In the genomic region with DNA sequence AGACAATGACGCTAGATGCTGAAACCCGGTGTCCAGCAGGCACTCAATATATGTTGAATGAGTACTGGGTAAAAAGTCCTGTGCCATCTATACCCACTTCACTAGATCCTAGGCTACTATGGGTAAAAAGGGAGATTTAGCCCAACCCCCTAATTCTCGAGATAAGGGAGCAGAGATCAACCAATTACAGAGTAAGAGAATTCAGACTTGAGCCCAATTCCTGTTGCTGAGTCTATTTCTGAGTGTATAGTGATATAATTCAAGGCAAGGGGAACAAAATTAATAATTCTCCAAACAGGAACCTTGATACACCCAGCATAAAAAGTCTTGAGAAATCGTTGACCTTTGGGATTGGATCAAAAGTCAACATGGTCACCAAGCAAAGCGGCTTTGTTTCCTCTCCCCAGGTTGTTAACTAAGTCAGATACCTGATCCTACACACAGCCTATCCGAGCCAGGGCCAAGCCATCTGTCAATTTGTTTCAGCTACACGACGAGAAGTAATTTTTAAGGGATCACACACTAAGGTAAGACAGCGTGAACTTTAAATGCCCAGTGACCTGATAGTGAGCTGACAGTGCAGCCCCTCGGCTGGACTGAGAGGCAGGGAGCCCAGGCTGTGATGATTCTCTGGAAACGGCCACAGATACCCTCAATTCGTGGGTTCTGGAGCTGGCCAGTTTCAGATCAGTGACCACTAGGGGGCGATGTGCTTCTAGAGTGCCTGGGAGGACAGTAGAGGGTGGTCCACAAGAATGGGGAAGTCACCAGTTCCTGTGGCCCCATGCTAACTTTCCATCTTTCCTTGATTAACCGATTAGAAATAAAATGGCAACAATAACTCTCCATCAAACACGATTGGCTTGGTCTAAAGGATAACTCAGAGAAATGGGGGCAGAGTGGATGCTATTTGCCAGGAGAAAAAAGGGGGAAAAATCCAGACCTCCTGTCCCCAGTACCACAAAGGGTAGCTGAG, we compare ENCODE assay signal across 10 cellular contexts. TPM values are rescaled to one million over a fixed set of nuclear protein-coding genes. Genes with fewer than 3 reads are reported as not detected.
DNase-seq lines count a peak whose midpoint lies in the region; ATAC-seq, FAIRE-seq and TF ChIP-seq lines count a peak whose summit lies in the region.
"Had no signal": no experiment of that assay in that cellular context is flagged by ENCODE, and none has a peak within 500 bp of the region (broad histone marks: within the 10 kb centered on the region; RNA-seq: fewer than 3 reads in every experiment).

No MANE protein-coding gene starts in this region.

- CTCF ChIA-PET in HepG2 (lab: Yijun Ruan, JAX; ENCODE audit: low intra/inter-chr PET ratio, low total read pairs) = interaction anchor here (1.5 to 2.5 kb wide), 4 partner anchors 47 to 321 kb away, joined by 4 to 8 read pairs (median 6); a partner anchor contains a TSS

- H3K27me3 ChIP-seq in HepG2 (ENCODE audit: control insufficient read depth in 1 of 2, insufficient read depth in 2 of 2, low read length in 2 of 2) = no peaks in the 10 kb centered on the region

- TF ChIP-seq CTCF in chondrocyte (IDR thresholded peaks at IDR 0.05) = peak; percentile 88
- peak; percentile 99 for TF ChIP-seq CTCF in HepG2 (CRISPR knock-in tag; IDR thresholded peaks at IDR 0.05)

- POLR2A ChIA-PET in HepG2 (lab: Yijun Ruan, JAX) = interaction anchor here (0.7 to 12.5 kb wide), 14 partner anchors 8 to 92 kb away, joined by 3 to 271 read pairs (median 5); a partner anchor contains a TSS

- peak; percentile 71 for ATAC-seq in HepG2
- ATAC-seq in GM18867 (IDR thresholded peaks at IDR 0.05; ENCODE audit: unreplicated experiment) = no peak

- peak overlapping the region; percentile 84 for H3K4me2 ChIP-seq in HepG2 (ENCODE audit: low read depth, low read length)

- H3K9me3 Mint-ChIP-seq in chondrocyte (ENCODE audit: low read depth) = peaks cover 4% of the 10 kb centered on the region

- H3K9me3 ChIP-seq in HepG2 (ENCODE audit: low read length) = no peaks in the 10 kb centered on the region; the same call in 1 of the 2 replicates

- H3K36me3 ChIP-seq in HepG2 (replicated peaks in 1 of 2; ENCODE audit: control insufficient read depth in 1 of 2, insufficient read depth in 2 of 2, low read length in 2 of 2) = peaks cover 10 to 47% of the 10 kb centered on the region in 2 experiments

- H3K36me3 Mint-ChIP-seq in chondrocyte (ENCODE audit: low read depth) = peaks cover 21% of the 10 kb centered on the region

- FAIRE-seq in HepG2 (lab: Jason Lieb, UNC) = peak; percentile 68
- FAIRE-seq: A204.1, islet of Langerhans had no signal

- H3K27me3 Mint-ChIP-seq in chondrocyte (ENCODE audit: low read depth) = no peaks in the 10 kb centered on the region

- H3K4me1 Mint-ChIP-seq in chondrocyte (ENCODE audit: low read depth) = peaks cover 29% of the 10 kb centered on the region

- TF ChIP-seq POLR2A in HepG2 (IDR thresholded peaks at IDR 0.05; ENCODE audit: insufficient read depth in 1 of 2, low read depth in 2 of 2, low read length in 2 of 2) = no peak

- peaks cover 100% of the 10 kb centered on the region for H3K4me1 ChIP-seq in HepG2 (ENCODE audit: insufficient read depth, low read length)

- TF ChIP-seq RAD21 in HepG2 (CRISPR knock-in tag; IDR thresholded peaks at IDR 0.05) = peak; percentile 84

- DNase-seq in DMS153 treated with DMSO at 0.1 percent for 48 hours (lab: John Stamatoyannopoulos, UW; ENCODE audit: unreplicated experiment) = peak; percentile 26
- no peak for DNase-seq in DMS153 (lab: John Stamatoyannopoulos, UW)
- peak; percentile 52 for DNase-seq in NCI-H1694 treated with DMSO at 0.1 percent for 48 hours (lab: John Stamatoyannopoulos, UW)
- peak; percentile 51 for DNase-seq in activated CD4-positive, CD25-positive, alpha-beta regulatory T cell treated with anti-CD3 and anti-CD28 coated beads, Interleukin-2, amount 50 U/mL, for 72 hours
- no peak for DNase-seq in chondrocyte (ENCODE audit: low spot score)
- DNase-seq in HepG2 (ENCODE audit: low spot score) = peak; percentile 95
- peak; percentile 60 for DNase-seq in stimulated activated CD8-positive, alpha-beta memory T cell treated with anti-CD3 and anti-CD28 coated beads, Interleukin-12 subunit alpha, Interleukin-12 subunit beta, amount 100 ng/mL, for 1 hour (ENCODE audit: low read depth)

- in situ Hi-C loops in HepG2 (cut with HindIII; ENCODE audit: extremely low pct_ligation_motif_present, low pct_unique_long_range_greater_than_20kb) = loop anchor here (5.0 kb wide), 1 partner anchor 92 kb away; no protein-coding TSS in a partner anchor

- intact Hi-C loops in HepG2 (cut with micrococcal nuclease; ENCODE audit: unreplicated experiment) = loop anchor here (1.0 to 10.0 kb wide), 5 partner anchors 30 to 322 kb away; no protein-coding TSS in a partner anchor

- BruUV-seq in HepG2 (replicated peaks; lab: Mats Ljungman, UMichigan) = TSS peak; percentile 77

- peak overlapping the region; percentile 93 for H3K27ac ChIP-seq in HepG2 (ENCODE audit: extremely low read length, insufficient read depth, low read length)

- 1% methylated on average over 15 of the region's 15 CpGs for whole genome bisulfite sequencing in HepG2 (ENCODE audit: low lambda C conversion rate)

- TF ChIP-seq EP300 in HepG2 (IDR thresholded peaks at IDR 0.05; ENCODE audit: low read depth in 2 of 2, low read length in 2 of 2) (peak in 1 of 2 experiments; percentile 86; a peak in 2 of 4 replicates), HepG2 (CRISPR knock-in tag; IDR thresholded peaks at IDR 0.05; ENCODE audit: borderline replicate concordance) (no peak)

- H3K4me3 Mint-ChIP-seq in chondrocyte (ENCODE audit: unreplicated experiment) = no peak overlapping the region

- no peak overlapping the region for H3K27ac Mint-ChIP-seq in chondrocyte (ENCODE audit: unreplicated experiment)

- no peaks in the 10 kb centered on the region for H4K20me1 ChIP-seq in HepG2 (ENCODE audit: insufficient read depth, low read length)

- peaks cover 48% of the 10 kb centered on the region for H3K79me2 ChIP-seq in HepG2 (ENCODE audit: insufficient read depth, low read length)

- peak overlapping the region; percentile 74 for H3K9ac ChIP-seq in HepG2 (ENCODE audit: insufficient read depth, low read depth, low read length)

- no peak overlapping the region for H2AFZ ChIP-seq in HepG2 (ENCODE audit: low read length)

- H3K4me3 ChIP-seq in HepG2 (replicated peaks in 1 of 3; ENCODE audit: insufficient read depth in 1 of 3, low read depth in 2 of 3, low read length in 3 of 3) = peak overlapping the region; percentile 21 to 61 (median 23)

TF ChIP-seq in HepG2, 621 proteins besides CTCF, POLR2A, EP300 and RAD21 (continues in another document):
- TF ChIP-seq, protein P1, sequence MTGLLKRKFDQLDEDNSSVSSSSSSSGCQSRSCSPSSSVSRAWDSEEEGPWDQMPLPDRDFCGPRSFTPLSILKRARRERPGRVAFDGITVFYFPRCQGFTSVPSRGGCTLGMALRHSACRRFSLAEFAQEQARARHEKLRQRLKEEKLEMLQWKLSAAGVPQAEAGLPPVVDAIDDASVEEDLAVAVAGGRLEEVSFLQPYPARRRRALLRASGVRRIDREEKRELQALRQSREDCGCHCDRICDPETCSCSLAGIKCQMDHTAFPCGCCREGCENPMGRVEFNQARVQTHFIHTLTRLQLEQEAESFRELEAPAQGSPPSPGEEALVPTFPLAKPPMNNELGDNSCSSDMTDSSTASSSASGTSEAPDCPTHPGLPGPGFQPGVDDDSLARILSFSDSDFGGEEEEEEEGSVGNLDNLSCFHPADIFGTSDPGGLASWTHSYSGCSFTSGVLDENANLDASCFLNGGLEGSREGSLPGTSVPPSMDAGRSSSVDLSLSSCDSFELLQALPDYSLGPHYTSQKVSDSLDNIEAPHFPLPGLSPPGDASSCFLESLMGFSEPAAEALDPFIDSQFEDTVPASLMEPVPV (CRISPR knock-in tag; IDR thresholded peaks at IDR 0.05) = 0 out of 2 replicates have a peak, but pooled peaks have one; percentile 53
- TF ChIP-seq, protein P2, sequence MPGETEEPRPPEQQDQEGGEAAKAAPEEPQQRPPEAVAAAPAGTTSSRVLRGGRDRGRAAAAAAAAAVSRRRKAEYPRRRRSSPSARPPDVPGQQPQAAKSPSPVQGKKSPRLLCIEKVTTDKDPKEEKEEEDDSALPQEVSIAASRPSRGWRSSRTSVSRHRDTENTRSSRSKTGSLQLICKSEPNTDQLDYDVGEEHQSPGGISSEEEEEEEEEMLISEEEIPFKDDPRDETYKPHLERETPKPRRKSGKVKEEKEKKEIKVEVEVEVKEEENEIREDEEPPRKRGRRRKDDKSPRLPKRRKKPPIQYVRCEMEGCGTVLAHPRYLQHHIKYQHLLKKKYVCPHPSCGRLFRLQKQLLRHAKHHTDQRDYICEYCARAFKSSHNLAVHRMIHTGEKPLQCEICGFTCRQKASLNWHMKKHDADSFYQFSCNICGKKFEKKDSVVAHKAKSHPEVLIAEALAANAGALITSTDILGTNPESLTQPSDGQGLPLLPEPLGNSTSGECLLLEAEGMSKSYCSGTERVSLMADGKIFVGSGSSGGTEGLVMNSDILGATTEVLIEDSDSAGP (CRISPR knock-in tag; IDR thresholded peaks at IDR 0.05; ENCODE audit: borderline replicate concordance) = peak; percentile 76; the same call in 1 of the 2 replicates
- TF ChIP-seq ZFY (CRISPR knock-in tag; IDR thresholded peaks at IDR 0.05) = no peak

RNA-seq across cellular contexts. Expression of a gene that starts 46.2 kb away (rescaled TPM):
- total RNA-seq in chondrocyte = 10.9 to 36.4 TPM (median 35.8 TPM) in 3 replicates
- 14.4 and 17.5 TPM in 2 replicates for total RNA-seq in HepG2 (2016; rRNA removed; fragmentation: Illumina TruSeq; extraction: Trizol)
- 5.9 and 6.8 TPM in 2 replicates for total RNA-seq in HepG2 (2016; cell fraction: cytosol; rRNA removed; fragmentation: Illumina TruSeq; extraction: Trizol; ENCODE audit: low read depth)
- total RNA-seq in HepG2 (2016; cell fraction: insoluble cytoplasmic fraction; rRNA removed; fragmentation: Illumina TruSeq; extraction: Trizol) = 11.7 and 17.5 TPM in 2 replicates
- 9.8 and 11.5 TPM in 2 replicates for total RNA-seq in HepG2 (2016; cell fraction: membrane; rRNA removed; fragmentation: Illumina TruSeq; extraction: Trizol)
- 33.2 and 38.2 TPM in 2 replicates for total RNA-seq in HepG2 (2016; cell fraction: nucleus; rRNA removed; fragmentation: Illumina TruSeq; extraction: Trizol)
- polyA plus RNA-seq in HepG2 (2011; rRNA removed) = 11.8 and 17.3 TPM in 2 replicates
- polyA plus RNA-seq in HepG2 (2011; cell fraction: cytosol; rRNA removed) = 15.4 and 19.5 TPM in 2 replicates
- polyA plus RNA-seq in HepG2 (2011; cell fraction: nucleus; rRNA removed) = 54.1 and 61.7 TPM in 2 replicates
- polyA plus RNA-seq in HepG2 (2012) = 25.2 and 36.8 TPM in 2 replicates
- polyA plus RNA-seq in HepG2 (2016; cell fraction: cytosol; fragmentation: Illumina TruSeq; extraction: Trizol; ENCODE audit: low read depth) = 2.0 and 2.2 TPM in 2 replicates
- 12.7 and 15.3 TPM in 2 replicates for polyA plus RNA-seq in HepG2 (2016; cell fraction: insoluble cytoplasmic fraction; fragmentation: Illumina TruSeq; extraction: Trizol; ENCODE audit: low read depth)
- polyA plus RNA-seq in HepG2 (2016; cell fraction: membrane; fragmentation: Illumina TruSeq; extraction: Trizol; ENCODE audit: low read depth) = 5.3 and 6.1 TPM in 2 replicates
- 42.3 and 52.5 TPM in 2 replicates for polyA plus RNA-seq in HepG2 (2016; cell fraction: nucleus; fragmentation: Illumina TruSeq; extraction: Trizol; ENCODE audit: insufficient read depth, low read depth)
- 1.4 and 75.8 TPM in 2 replicates for polyA minus RNA-seq in HepG2 (2011; rRNA and poly(A)+ RNA removed; ENCODE audit: low replicate concordance)
- polyA minus RNA-seq in HepG2 (2011; cell fraction: cytosol; rRNA and poly(A)+ RNA removed) = 30.2 and 44.5 TPM in 2 replicates
- polyA minus RNA-seq in HepG2 (2011; cell fraction: nucleus; rRNA and poly(A)+ RNA removed) = 77.3 and 90.4 TPM in 2 replicates

Comparison
In these comparisons a context has a peak if more than half of its experiments do, and no peak if none do; other contexts are left out.
1. DNase-seq: peak in DMS153 treated with DMSO at 0.1 percent for 48 hours (single experiment), NCI-H1694 treated with DMSO at 0.1 percent for 48 hours (single experiment), activated CD4-positive, CD25-positive, alpha-beta regulatory T cell treated with anti-CD3 and anti-CD28 coated beads, Interleukin-2, amount 50 U/mL, for 72 hours (single experiment), HepG2 (single experiment) and stimulated activated CD8-positive, alpha-beta memory T cell treated with anti-CD3 and anti-CD28 coated beads, Interleukin-12 subunit alpha, Interleukin-12 subunit beta, amount 100 ng/mL, for 1 hour (single experiment); none in DMS153 (single experiment) and chondrocyte (single experiment).